Comparison of ENCODE assay signal across 28 cellular contexts in genomic region chr10:127344346-127344745, GRCh38.
"Had no signal": no experiment of that assay in that cellular context is flagged by ENCODE, and none has a peak within 500 bp of the region (broad histone marks: within the 10 kb centered on the region; RNA-seq: fewer than 3 reads in every experiment).

No MANE protein-coding gene starts in this region.

- H3K27me3 Mint-ChIP-seq: naive B cell had no signal

- H3K4me3 ChIP-seq: left lung, lower lobe of right lung, neural progenitor cell, ovary, prostate gland, spleen, stomach, testis, thyroid gland, transverse colon, uterus had no signal

- H3K4me1 ChIP-seq: left lung, lower lobe of right lung, prostate gland, spleen, stomach, testis, thyroid gland, transverse colon, uterus had no signal

- ATAC-seq: left colon; left lung; lower lobe of right lung; natural killer cell; right cardiac atrium; sciatic nerve; stimulated activated effector memory CD8-positive, alpha-beta T cell treated with anti-CD3 and anti-CD28 coated beads, Interleukin-12 subunit alpha, Interleukin-12 subunit beta, amount 100 ng/mL, for 72 hours; stimulated activated naive CD8-positive, alpha-beta T cell treated with anti-CD3 and anti-CD28 coated beads, Interleukin-15, Interleukin-2, amounts not matched to agents 100 U/mL and 50 U/mL, for 24 hours had no signal

- H3K4me2 ChIP-seq: neural progenitor cell had no signal

- H3K9me3 Mint-ChIP-seq: immature natural killer cell; naive B cell; natural killer cell; nephron progenitor cell; neural progenitor cell; stimulated activated effector memory CD8-positive, alpha-beta T cell treated with anti-CD3 and anti-CD28 coated beads, Interleukin-12 subunit alpha, Interleukin-12 subunit beta, amount 100 ng/mL, for 72 hours had no signal

- H3K27ac ChIP-seq: left lung, lower lobe of right lung, neural progenitor cell, ovary, prostate gland, spleen, stomach, testis, thyroid gland, transverse colon, uterus had no signal

- DNase-seq: hypothalamus; immature natural killer cell; kidney; left colon; left lung; lower lobe of right lung; mammary epithelial cell; mesenchymal stem cell; naive B cell; natural killer cell; nephron progenitor cell; ovary; retina; right cardiac atrium; small intestine; spleen; stimulated activated CD4-positive, alpha-beta T cell treated with anti-CD3 and anti-CD28 coated beads, Interleukin-4, amount 100 ng/mL, for 24 hours; stimulated activated naive CD8-positive, alpha-beta T cell treated with anti-CD3 and anti-CD28 coated beads, Interleukin-15, Interleukin-2, amounts not matched to agents 100 U/mL and 50 U/mL, for 24 hours; stomach; testis; thyroid gland; transverse colon; uterus had no signal

- H2AFZ ChIP-seq: neural progenitor cell had no signal

- FAIRE-seq: islet of Langerhans, kidney, small intestine had no signal

- H3K36me3 ChIP-seq: neural progenitor cell, ovary, prostate gland, transverse colon, uterus had no signal

- H3K9me3 ChIP-seq: left lung, lower lobe of right lung, ovary, prostate gland, spleen, stomach, testis, thyroid gland, transverse colon, uterus had no signal

- H3K4me3 Mint-ChIP-seq: immature natural killer cell; natural killer cell; nephron progenitor cell; neural progenitor cell; stimulated activated effector memory CD8-positive, alpha-beta T cell treated with anti-CD3 and anti-CD28 coated beads, Interleukin-12 subunit alpha, Interleukin-12 subunit beta, amount 100 ng/mL, for 72 hours had no signal

- H3K4me1 Mint-ChIP-seq: immature natural killer cell; naive B cell; stimulated activated effector memory CD8-positive, alpha-beta T cell treated with anti-CD3 and anti-CD28 coated beads, Interleukin-12 subunit alpha, Interleukin-12 subunit beta, amount 100 ng/mL, for 72 hours had no signal

- H3K9ac ChIP-seq: neural progenitor cell had no signal

- H3K36me3 Mint-ChIP-seq: immature natural killer cell; naive B cell; natural killer cell; stimulated activated effector memory CD8-positive, alpha-beta T cell treated with anti-CD3 and anti-CD28 coated beads, Interleukin-12 subunit alpha, Interleukin-12 subunit beta, amount 100 ng/mL, for 72 hours had no signal

- H3K27me3 ChIP-seq: left lung, neural progenitor cell, ovary, spleen, stomach, testis, thyroid gland, transverse colon, uterus had no signal

- H3K27ac Mint-ChIP-seq: immature natural killer cell; naive B cell; natural killer cell; nephron progenitor cell; neural progenitor cell; stimulated activated effector memory CD8-positive, alpha-beta T cell treated with anti-CD3 and anti-CD28 coated beads, Interleukin-12 subunit alpha, Interleukin-12 subunit beta, amount 100 ng/mL, for 72 hours had no signal
